Comparison of ENCODE assay signal across 8 cellular contexts in the genomic region with DNA sequence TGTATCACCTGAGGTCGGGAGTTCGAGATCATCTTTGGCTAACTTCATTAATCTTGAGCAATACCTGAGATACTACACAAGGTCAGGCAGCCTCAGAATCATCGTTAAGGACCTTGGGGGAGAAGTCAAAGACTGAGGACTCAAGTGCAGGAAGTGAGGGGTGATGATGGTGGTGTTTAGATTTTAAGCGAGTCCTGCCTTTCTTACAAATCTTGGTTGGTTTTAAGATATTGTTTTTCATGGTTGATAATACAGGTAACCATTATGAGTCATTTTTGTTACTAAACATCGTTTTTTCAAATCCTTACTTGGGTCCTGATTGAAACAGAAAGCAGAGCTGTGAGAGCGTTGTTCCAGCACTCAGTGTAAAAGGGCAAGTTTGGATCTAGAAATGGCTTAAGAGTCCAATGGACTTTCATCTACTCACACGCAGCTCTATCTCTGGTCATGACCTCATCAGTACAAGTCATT. TPM values are rescaled to one million over a fixed set of nuclear protein-coding genes. Genes with fewer than 3 reads are reported as not detected.
DNase-seq lines count a peak whose midpoint lies in the region; ATAC-seq and TF ChIP-seq lines count a peak whose summit lies in the region.

No MANE protein-coding gene starts in this region.

- H3K27me3 ChIP-seq in CD4-positive, CD25-positive, alpha-beta regulatory T cell (ENCODE audit: control insufficient read depth, insufficient read depth, low read length): no peaks in the 10 kb centered on the region
- H3K27me3 ChIP-seq in H9 (ENCODE audit: insufficient read depth, low read length): peaks cover 8% of the 10 kb centered on the region; the same call in 1 of the 2 replicates

- no peaks in the 10 kb centered on the region for H3K9me3 ChIP-seq in CD4-positive, CD25-positive, alpha-beta regulatory T cell (ENCODE audit: control insufficient read depth in 2 of 2, low read length in 2 of 2)
- H3K9me3 ChIP-seq in H9 (ENCODE audit: control insufficient read depth, low read depth, low read length): no peaks in the 10 kb centered on the region

- TF ChIP-seq CTCF in H9 (conservative IDR thresholded peaks at IDR 0.05): no peak

- H4K5ac ChIP-seq in H9 (ENCODE audit: insufficient read length, low read depth, low read length): no peak overlapping the region

- peaks cover 91% of the 10 kb centered on the region for H3K4me1 ChIP-seq in CD4-positive, CD25-positive, alpha-beta regulatory T cell (ENCODE audit: control insufficient read depth, insufficient read depth, low read length, poor library complexity, severe bottlenecking)
- H3K4me1 ChIP-seq in H9 (ENCODE audit: insufficient read depth, low read length): no peaks in the 10 kb centered on the region

- no peak overlapping the region for H2BK15ac ChIP-seq in H9 (ENCODE audit: low read depth, low read length)

- peak overlapping the region; percentile 92 for H3K27ac ChIP-seq in CD4-positive, CD25-positive, alpha-beta regulatory T cell (ENCODE audit: insufficient read depth, low read length, poor library complexity, severe bottlenecking)
- no peak overlapping the region for H3K27ac ChIP-seq in H9 (ENCODE audit: insufficient read length, low read depth, low read length)

- H3K4me1 Mint-ChIP-seq in CD4-positive, CD25-positive, alpha-beta regulatory T cell: peaks cover 40 to 88% (median 67%) of the 10 kb centered on the region in 4 donors
- H3K4me1 Mint-ChIP-seq in H9: peaks cover 8 to 15% of the 10 kb centered on the region in 2 experiments

- H3T11ph ChIP-seq in H9 (ENCODE audit: low read length): no peak overlapping the region

- no peak overlapping the region for H3K9ac ChIP-seq in H9 (ENCODE audit: extremely low read depth, insufficient read length, low read length)

- intact Hi-C loops in posterior vena cava (cut with DNase I): loop anchor here in 1 of 2 donors (10.0 kb wide), 1 partner anchor 124 kb away; no protein-coding TSS in a partner anchor

- ATAC-seq in CD4-positive, CD25-positive, alpha-beta regulatory T cell (ENCODE audit: low read depth in 2 of 2): peak; percentile 29 to 36
- ATAC-seq in GM18517 (IDR thresholded peaks at IDR 0.05; ENCODE audit: unreplicated experiment): peak; percentile 30
- ATAC-seq in HG03175 (IDR thresholded peaks at IDR 0.05; ENCODE audit: unreplicated experiment): peak; percentile 23

- H2BK120ac ChIP-seq in H9 (ENCODE audit: low read depth, low read length, poor library complexity, severe bottlenecking): no peak overlapping the region

- no peak overlapping the region for H2AK5ac ChIP-seq in H9 (ENCODE audit: insufficient read length, low read length)

- peak overlapping the region; percentile 91 to 98 (median 97) for H3K27ac Mint-ChIP-seq in CD4-positive, CD25-positive, alpha-beta regulatory T cell
- H3K27ac Mint-ChIP-seq in H9: no peak overlapping the region

- H2BK20ac ChIP-seq in H9 (ENCODE audit: low read depth, low read length, poor library complexity, severe bottlenecking): no peak overlapping the region

- no peaks in the 10 kb centered on the region for H3K27me3 Mint-ChIP-seq in CD4-positive, CD25-positive, alpha-beta regulatory T cell
- peaks cover 24% of the 10 kb centered on the region for H3K27me3 Mint-ChIP-seq in H9 (ENCODE audit: low read depth)

- H2BK5ac ChIP-seq in H9 (ENCODE audit: insufficient read length, low read length): no peak overlapping the region

- no peak overlapping the region for H2BK12ac ChIP-seq in H9 (ENCODE audit: insufficient read length, low read depth, low read length)

- peak overlapping the region; percentile 82 to 99 (median 97) for H3K4me3 Mint-ChIP-seq in CD4-positive, CD25-positive, alpha-beta regulatory T cell
- no peak overlapping the region for H3K4me3 Mint-ChIP-seq in H9

- no peaks in the 10 kb centered on the region for H3K79me1 ChIP-seq in H9 (ENCODE audit: insufficient read depth, low read depth, low read length, poor library complexity, severe bottlenecking)

- no peaks in the 10 kb centered on the region for H3K79me2 ChIP-seq in H9 (ENCODE audit: insufficient read depth, low read length)

- no peak overlapping the region for H3K4me2 ChIP-seq in H9 (ENCODE audit: insufficient read depth, insufficient read length, low read length)

- peaks cover 36% of the 10 kb centered on the region for H3K36me3 ChIP-seq in CD4-positive, CD25-positive, alpha-beta regulatory T cell (ENCODE audit: control insufficient read depth, insufficient read depth, low read length)

- no peak overlapping the region for H2AFZ ChIP-seq in H9 (ENCODE audit: low read length)

- H3K9me3 Mint-ChIP-seq in CD4-positive, CD25-positive, alpha-beta regulatory T cell: no peaks in the 10 kb centered on the region
- no peaks in the 10 kb centered on the region for H3K9me3 Mint-ChIP-seq in H9

- no peaks in the 10 kb centered on the region for H4K20me1 ChIP-seq in H9 (ENCODE audit: control insufficient read depth, insufficient read depth, insufficient read length)

- H3K36me3 Mint-ChIP-seq in CD4-positive, CD25-positive, alpha-beta regulatory T cell: peaks cover 67% of the 10 kb centered on the region
- H3K36me3 Mint-ChIP-seq in H9 (ENCODE audit: insufficient read depth in 1 of 3, low read depth in 3 of 3): no peaks in the 10 kb centered on the region

- no peak overlapping the region for H3K4ac ChIP-seq in H9 (ENCODE audit: low read depth, low read length)

- H3K23me2 ChIP-seq in H9 (ENCODE audit: insufficient read length, low read depth, low read length, poor library complexity, severe bottlenecking): peaks cover 3% of the 10 kb centered on the region

- H3K4me3 ChIP-seq in CD4-positive, CD25-positive, alpha-beta regulatory T cell (ENCODE audit: low read depth, low read length): peak overlapping the region; percentile 92

- peak; percentile 12 to 79 (median 55) for DNase-seq in CD4-positive, CD25-positive, alpha-beta regulatory T cell
- peak; percentile 22 for DNase-seq in activated naive CD4-positive, alpha-beta T cell treated with anti-CD3 and anti-CD28 coated beads, Interleukin-2, amount 50 U/mL, for 16 hours
- DNase-seq in posterior vena cava (ENCODE audit: low spot score) (no peak), GOT3 (lab: John Stamatoyannopoulos, UW) (no peak), NCI-H526 treated with DMSO at 0.1 percent for 48 hours (lab: John Stamatoyannopoulos, UW) (no peak), H9 (no peak)

- no peak overlapping the region for H4K8ac ChIP-seq in H9 (replicated peaks; ENCODE audit: insufficient read length, low read depth, low read length)

- no peak overlapping the region for H3K14ac ChIP-seq in H9 (ENCODE audit: insufficient read depth, low read length)

- no peak overlapping the region for H3K56ac ChIP-seq in H9 (ENCODE audit: insufficient read length, low read depth, low read length)

- H3K23ac ChIP-seq in H9 (ENCODE audit: insufficient read length, low read depth, low read length): no peak overlapping the region

- no peak overlapping the region for H4K91ac ChIP-seq in H9 (ENCODE audit: insufficient read length, low read depth, low read length)

- no CpG with 5 or more reads among the region's 7 CpGs for WGBS in H9 (ENCODE audit: extremely low coverage, insufficient read length, low lambda C conversion rate)

- H3K18ac ChIP-seq in H9 (ENCODE audit: insufficient read length, low read depth, low read length): no peak overlapping the region

RNA-seq across cellular contexts. Expression of a gene that starts 4.1 kb away (rescaled TPM):
- 216 TPM for total RNA-seq in CD4-positive, CD25-positive, alpha-beta regulatory T cell
- polyA plus RNA-seq in CD4-positive, CD25-positive, alpha-beta regulatory T cell: 100 to 1,000 TPM in 1 of 4 donors, 10 to 100 TPM in 3; 74.5 to 108 (median 86.6) TPM
- under 1 TPM; 0.60 to 0.67 TPM for total RNA-seq in posterior vena cava
- total RNA-seq in H9 (2021): 0.50 and 0.85 TPM in 2 replicates

Comparison
In these comparisons a context has a peak if more than half of its experiments do, and no peak if none do; other contexts are left out.
1. DNase-seq: peak in CD4-positive, CD25-positive, alpha-beta regulatory T cell (3 of 3) and activated naive CD4-positive, alpha-beta T cell treated with anti-CD3 and anti-CD28 coated beads, Interleukin-2, amount 50 U/mL, for 16 hours (single experiment); none in posterior vena cava (single experiment), GOT3 (single experiment), NCI-H526 treated with DMSO at 0.1 percent for 48 hours (single experiment) and H9 (single experiment).
2. H3K27ac Mint-ChIP-seq: peak in CD4-positive, CD25-positive, alpha-beta regulatory T cell (3 of 3); none in H9 (0 of 3).
3. H3K4me3 Mint-ChIP-seq: peak in CD4-positive, CD25-positive, alpha-beta regulatory T cell (4 of 4); none in H9 (0 of 2).
4. RNA of a gene that starts 4.1 kb away (total RNA-seq): 216 TPM in CD4-positive, CD25-positive, alpha-beta regulatory T cell (single experiment); 0.50 to 0.85 TPM in H9 and 0.60 to 0.67 TPM in posterior vena cava; every median in the first group is over 100 times any median in the second.
5. Peak in every context shown above with its lines, with median percentiles within 50 percentile points of each other: ATAC-seq.